Comparison of ENCODE assay signal across 9 cellular contexts in the genomic region with DNA sequence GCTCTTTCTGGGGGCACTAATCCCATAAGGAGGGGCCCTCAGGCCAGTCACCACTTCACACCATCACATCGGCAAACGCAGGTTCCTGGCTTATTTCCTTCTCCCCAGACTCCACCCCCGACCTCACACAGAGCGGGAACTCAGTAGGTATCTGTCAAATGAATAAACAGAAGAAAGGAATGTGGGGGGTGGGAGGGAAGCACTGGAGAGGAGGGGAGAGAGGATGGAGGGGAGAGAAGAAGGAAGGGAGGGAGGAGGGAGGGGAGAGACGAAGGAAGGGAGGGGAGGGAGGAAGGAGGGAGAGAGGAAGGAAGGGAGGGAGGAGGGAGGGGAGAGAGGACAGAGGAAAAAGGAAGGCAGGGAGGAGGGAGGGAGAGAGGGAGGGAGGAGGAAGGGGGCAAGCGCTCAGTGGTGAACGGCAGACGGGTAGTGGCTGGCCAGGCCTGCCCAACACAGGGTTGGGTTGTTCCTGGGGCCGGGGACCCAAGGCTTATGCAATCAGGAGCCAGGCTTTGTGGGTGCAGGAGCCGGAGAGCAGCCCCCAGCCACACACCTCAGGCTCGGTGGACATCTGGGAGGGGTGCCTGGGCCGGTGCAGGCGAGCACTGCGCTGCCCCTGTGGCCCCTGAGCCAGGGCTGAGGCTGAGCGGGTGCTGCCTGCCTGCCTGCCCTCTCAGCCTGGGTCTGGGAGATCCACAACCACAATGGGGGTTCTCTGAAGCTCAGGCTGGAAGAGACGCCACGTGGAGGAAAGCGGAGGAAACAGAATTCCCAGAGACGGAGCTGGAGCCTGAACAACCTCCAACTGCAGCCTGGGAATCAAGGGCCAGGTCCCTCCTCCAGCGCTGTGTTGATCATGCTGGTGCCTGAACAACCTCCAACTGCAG. TPM values are rescaled to one million over a fixed set of nuclear protein-coding genes. Genes with fewer than 3 reads are reported as not detected.
DNase-seq lines count a peak whose midpoint lies in the region; ATAC-seq and TF ChIP-seq lines count a peak whose summit lies in the region.
"Had no signal": no experiment of that assay in that cellular context is flagged by ENCODE, and none has a peak within 500 bp of the region (broad histone marks: within the 10 kb centered on the region; RNA-seq: fewer than 3 reads in every experiment).

No MANE protein-coding gene starts in this region.

- ATAC-seq in body of pancreas (peak; percentile 73), HG02610 (IDR thresholded peaks at IDR 0.05; ENCODE audit: unreplicated experiment) (no peak)

- DNase-seq in SHP77 (lab: John Stamatoyannopoulos, UW) (peak; percentile 28 to 82), SHP77 treated with DMSO at 0.1 percent for 48 hours (lab: John Stamatoyannopoulos, UW) (no peak), body of pancreas (peak; percentile 49 to 68 (median 58)), myocyte (ENCODE audit: low read depth) (peak; percentile 14), NCI-H748 treated with DMSO at 0.1 percent for 48 hours (lab: John Stamatoyannopoulos, UW) (no peak), pons (ENCODE audit: low spot score) (no peak)
- DNase-seq: NCI-H526 had no signal

- H3K27ac ChIP-seq in HUES64 (ENCODE audit: low read depth, low read length), result no peak overlapping the region
- H3K27ac ChIP-seq in body of pancreas, result peak overlapping the region; percentile 25 to 72 (median 40)

- no peaks in the 10 kb centered on the region for H3K36me3 ChIP-seq in HUES64 (ENCODE audit: insufficient read depth, low read length)
- H3K36me3 ChIP-seq in body of pancreas (replicated peaks in 1 of 2; ENCODE audit: insufficient read depth in 1 of 2, low read depth in 2 of 2), result no peaks in the 10 kb centered on the region

- TF ChIP-seq CTCF in body of pancreas (IDR thresholded peaks at IDR 0.05), result no peak

- intact Hi-C loops in body of pancreas (cut with DNase I), result loop anchor here (10.0 kb wide), 1 partner anchor 47 kb away; no protein-coding TSS in a partner anchor

- H3K9ac ChIP-seq in HUES64 (ENCODE audit: low read depth, low read length), result no peak overlapping the region

- H3K4me3 ChIP-seq in HUES64 (ENCODE audit: low read length) (peak overlapping the region; percentile 39; the same call in 1 of the 2 replicates), body of pancreas (no peak overlapping the region)

- H3K27me3 ChIP-seq in HUES64 (ENCODE audit: insufficient read depth, low read length) (peaks cover 52% of the 10 kb centered on the region), body of pancreas (no peaks in the 10 kb centered on the region)

- H3K4me1 ChIP-seq in HUES64 (ENCODE audit: insufficient read depth, low read length), result 0 out of 2 replicates have a peak, but pooled peaks cover 3% of the 10 kb centered on the region
- H3K4me1 ChIP-seq in body of pancreas, result peaks cover 35% of the 10 kb centered on the region

- H3K9me3 ChIP-seq in HUES64 (ENCODE audit: insufficient read depth, low read depth, low read length) (peaks cover 19% of the 10 kb centered on the region; the same call in 1 of the 2 replicates), body of pancreas (no peaks in the 10 kb centered on the region)

- peak in 2 of 3 donors; percentile 53 to 72 for TF ChIP-seq POLR2A in body of pancreas (IDR thresholded peaks at IDR 0.05)

- 72% methylated on average over 20 of the region's 20 CpGs for WGBS in HUES64
- WGBS in body of pancreas, 2 donors, result 37 to 39% methylated on average over 14 to 18 of the region's 20 CpGs

RNA-seq across cellular contexts. Expression of a gene that starts 52.5 kb away (rescaled TPM):
- polyA plus RNA-seq in HUES64 (2013, experiment 1 of 2), result 59.9 TPM
- polyA plus RNA-seq in HUES64 (2013, experiment 2 of 2), result 46.1 TPM
- total RNA-seq in body of pancreas (10 to 100 TPM; 29.8 to 50.1 TPM), myocyte (13.1 and 20.6 TPM in 2 replicates)
- polyA plus RNA-seq in myocyte (2012), result 15.1 TPM

Comparison
In these comparisons a context has a peak if more than half of its experiments do, and no peak if none do; other contexts are left out.
1. DNase-seq: peak in SHP77 (2 of 2), body of pancreas (4 of 4) and myocyte (single experiment); none in SHP77 treated with DMSO at 0.1 percent for 48 hours (single experiment), NCI-H748 treated with DMSO at 0.1 percent for 48 hours (single experiment) and pons (single experiment).